8 cellular contexts compared by ENCODE assay signal in genomic region chr2:121128741-121129659, GRCh38.
A peak's percentile ranks its signal among the peaks of the same experiment; 100 is the strongest.
DNase-seq lines count a peak whose midpoint lies in the region; ATAC-seq and TF ChIP-seq lines count a peak whose summit lies in the region.

No MANE protein-coding gene starts in this region.

- H3K4me1 ChIP-seq in H9 (ENCODE audit: insufficient read depth, low read length), result peaks cover 6% of the 10 kb centered on the region; the same call in 1 of the 2 replicates
- no peaks in the 10 kb centered on the region for H3K4me1 ChIP-seq in psoas muscle

- DNase-seq in Calu3 (peak; percentile 81), H9 (peak; percentile 70), RWPE1 (ENCODE audit: low spot score) (peak; percentile 36), fibroblast of the aortic adventitia (ENCODE audit: low read depth) (peak; percentile 1), psoas muscle (no peak)
- DNase-seq in stimulated activated CD4-positive, alpha-beta T cell treated with anti-CD3 and anti-CD28 coated beads, Interleukin-4, amount 100 ng/mL, for 24 hours, result no peak

- no peak overlapping the region for H3K18ac ChIP-seq in H9 (ENCODE audit: insufficient read length, low read depth, low read length)

- H4K91ac ChIP-seq in H9 (ENCODE audit: insufficient read length, low read depth, low read length), result no peak overlapping the region

- H3K27me3 ChIP-seq in H9 (ENCODE audit: insufficient read depth, low read length), result no peaks in the 10 kb centered on the region; the same call in none of the 2 replicates
- H3K27me3 ChIP-seq in psoas muscle (ENCODE audit: insufficient read depth in 3 of 3, low read length in 2 of 3), result no peaks in the 10 kb centered on the region

- BruUV-seq in Calu3 (replicated peaks; lab: Mats Ljungman, UMichigan), result no TSS peak

- H3K36me3 ChIP-seq in psoas muscle (ENCODE audit: insufficient read depth in 1 of 2, low read depth in 1 of 2), result no peaks in the 10 kb centered on the region

- no peak overlapping the region for H3K14ac ChIP-seq in H9 (ENCODE audit: insufficient read depth, low read length)

- H3K4me2 ChIP-seq in H9 (ENCODE audit: insufficient read depth, insufficient read length, low read length), result no peak overlapping the region

- H3K27ac ChIP-seq in H9 (ENCODE audit: insufficient read length, low read depth, low read length) (no peak overlapping the region), RWPE1 (no peak overlapping the region), psoas muscle (no peak overlapping the region)

- H3K4ac ChIP-seq in H9 (ENCODE audit: low read depth, low read length), result no peak overlapping the region

- H2BK15ac ChIP-seq in H9 (ENCODE audit: low read depth, low read length), result no peak overlapping the region

- H2BK5ac ChIP-seq in H9 (ENCODE audit: insufficient read length, low read length), result no peak overlapping the region

- H4K8ac ChIP-seq in H9 (replicated peaks; ENCODE audit: insufficient read length, low read depth, low read length), result no peak overlapping the region

- intact Hi-C loops in Calu3 (cut with micrococcal nuclease; ENCODE audit: unreplicated experiment) (no loop called here), psoas muscle (cut with DNase I) (loop anchor here (5.0 to 10.0 kb wide), 2 partner anchors 193 to 196 kb away; no protein-coding TSS in a partner anchor)

- peaks cover 4% of the 10 kb centered on the region for H3K4me1 Mint-ChIP-seq in Calu3 (ENCODE audit: low read depth, unreplicated experiment)
- H3K4me1 Mint-ChIP-seq in H9, result peaks cover 25 to 32% of the 10 kb centered on the region in 2 experiments

- no peaks in the 10 kb centered on the region for H3K79me2 ChIP-seq in H9 (ENCODE audit: insufficient read depth, low read length)

- no peak overlapping the region for H3K9ac ChIP-seq in H9 (ENCODE audit: extremely low read depth, insufficient read length, low read length)

- peaks cover 4% of the 10 kb centered on the region for H3K36me3 Mint-ChIP-seq in Calu3 (ENCODE audit: insufficient read depth, unreplicated experiment)
- no peaks in the 10 kb centered on the region for H3K36me3 Mint-ChIP-seq in H9 (ENCODE audit: insufficient read depth in 1 of 3, low read depth in 3 of 3)

- H3K9me3 Mint-ChIP-seq in Calu3 (ENCODE audit: low read depth, unreplicated experiment) (no peaks in the 10 kb centered on the region), H9 (no peaks in the 10 kb centered on the region; a peak in 2 of 5 replicates)

- no peaks in the 10 kb centered on the region for H3K79me1 ChIP-seq in H9 (ENCODE audit: insufficient read depth, low read depth, low read length, poor library complexity, severe bottlenecking)

- POLR2A ChIA-PET in RWPE1 (lab: Yijun Ruan, JAX; ENCODE audit: low non-redundant PET), result no interaction called here

- no peak overlapping the region for H3K23ac ChIP-seq in H9 (ENCODE audit: insufficient read length, low read depth, low read length)

- H3K4me3 ChIP-seq in fibroblast of the aortic adventitia (ENCODE audit: low read depth, low read length) (no peak overlapping the region), psoas muscle (no peak overlapping the region)

- H3K9me3 ChIP-seq in H9 (ENCODE audit: control insufficient read depth, low read depth, low read length), result no peaks in the 10 kb centered on the region
- H3K9me3 ChIP-seq in psoas muscle, result no peaks in the 10 kb centered on the region

- H4K5ac ChIP-seq in H9 (ENCODE audit: insufficient read length, low read depth, low read length), result no peak overlapping the region

- no peaks in the 10 kb centered on the region for H4K20me1 ChIP-seq in H9 (ENCODE audit: control insufficient read depth, insufficient read depth, insufficient read length)

- TF ChIP-seq CTCF in Calu3 (IDR thresholded peaks at IDR 0.05; ENCODE audit: unreplicated experiment) (peak; percentile 74), H9 (conservative IDR thresholded peaks at IDR 0.05) (peak; percentile 84), RWPE1 (conservative IDR thresholded peaks at IDR 0.05; ENCODE audit: low read depth) (no peak), fibroblast of the aortic adventitia (IDR thresholded peaks at IDR 0.05; ENCODE audit: insufficient read depth, low read length) (peak; percentile 41), psoas muscle (IDR thresholded peaks at IDR 0.05) (peak; percentile 43)

- CTCF ChIA-PET in Calu3 (lab: Charles Lee), result interaction anchor here (0.6 to 2.3 kb wide), 49 partner anchors 10 to 731 kb away, joined by 3 to 75 read pairs (median 5); no protein-coding TSS in a partner anchor
- CTCF ChIA-PET in RWPE1 (lab: Yijun Ruan, JAX), result interaction anchor here (0.5 to 1.6 kb wide), 10 partner anchors 27 to 1348 kb away, joined by 3 to 5 read pairs (median 4); no protein-coding TSS in a partner anchor

- H3K27ac Mint-ChIP-seq in Calu3 (ENCODE audit: unreplicated experiment) (no peak overlapping the region), H9 (no peak overlapping the region; a peak in 1 of 7 replicates)

- peaks cover 22% of the 10 kb centered on the region for H3K27me3 Mint-ChIP-seq in Calu3 (ENCODE audit: unreplicated experiment)
- H3K27me3 Mint-ChIP-seq in H9 (ENCODE audit: low read depth), result peaks cover 22% of the 10 kb centered on the region

- no peaks in the 10 kb centered on the region for H3K23me2 ChIP-seq in H9 (ENCODE audit: insufficient read length, low read depth, low read length, poor library complexity, severe bottlenecking)

- WGBS in H9 (ENCODE audit: extremely low coverage, insufficient read length, low lambda C conversion rate), result no CpG with 5 or more reads among the region's 12 CpGs
- WGBS in psoas muscle, 3 donors, result 70 to 76% (median 74%) methylated on average over 12 of the region's 12 CpGs

- no peak overlapping the region for H3T11ph ChIP-seq in H9 (ENCODE audit: low read length)

- H3K56ac ChIP-seq in H9 (ENCODE audit: insufficient read length, low read depth, low read length), result no peak overlapping the region

- no peak overlapping the region for H3K4me3 Mint-ChIP-seq in Calu3 (ENCODE audit: low read depth, unreplicated experiment)
- H3K4me3 Mint-ChIP-seq in H9, result no peak overlapping the region; a peak in 1 of 5 replicates

- no peak overlapping the region for H2BK12ac ChIP-seq in H9 (ENCODE audit: insufficient read length, low read depth, low read length)

- H2BK20ac ChIP-seq in H9 (ENCODE audit: low read depth, low read length, poor library complexity, severe bottlenecking), result no peak overlapping the region

- ATAC-seq in psoas muscle (peak in 2 of 4 donors; percentile 67 to 70), GM19463 (IDR thresholded peaks at IDR 0.05; ENCODE audit: unreplicated experiment) (no peak), HG02981 (IDR thresholded peaks at IDR 0.05; ENCODE audit: unreplicated experiment) (no peak)

- no peak overlapping the region for H2AFZ ChIP-seq in H9 (ENCODE audit: low read length)

- no peak overlapping the region for H2AK5ac ChIP-seq in H9 (ENCODE audit: insufficient read length, low read length)

- no peak overlapping the region for H2BK120ac ChIP-seq in H9 (ENCODE audit: low read depth, low read length, poor library complexity, severe bottlenecking)

Comparison
In these comparisons a context has a peak if more than half of its experiments do, and no peak if none do; other contexts are left out.
1. DNase-seq: peak in Calu3 (single experiment), H9 (single experiment), RWPE1 (single experiment) and fibroblast of the aortic adventitia (single experiment); none in psoas muscle (0 of 2) and stimulated activated CD4-positive, alpha-beta T cell treated with anti-CD3 and anti-CD28 coated beads, Interleukin-4, amount 100 ng/mL, for 24 hours (single experiment).